Comparison of ENCODE assay signal across 18 cellular contexts in the genomic region with DNA sequence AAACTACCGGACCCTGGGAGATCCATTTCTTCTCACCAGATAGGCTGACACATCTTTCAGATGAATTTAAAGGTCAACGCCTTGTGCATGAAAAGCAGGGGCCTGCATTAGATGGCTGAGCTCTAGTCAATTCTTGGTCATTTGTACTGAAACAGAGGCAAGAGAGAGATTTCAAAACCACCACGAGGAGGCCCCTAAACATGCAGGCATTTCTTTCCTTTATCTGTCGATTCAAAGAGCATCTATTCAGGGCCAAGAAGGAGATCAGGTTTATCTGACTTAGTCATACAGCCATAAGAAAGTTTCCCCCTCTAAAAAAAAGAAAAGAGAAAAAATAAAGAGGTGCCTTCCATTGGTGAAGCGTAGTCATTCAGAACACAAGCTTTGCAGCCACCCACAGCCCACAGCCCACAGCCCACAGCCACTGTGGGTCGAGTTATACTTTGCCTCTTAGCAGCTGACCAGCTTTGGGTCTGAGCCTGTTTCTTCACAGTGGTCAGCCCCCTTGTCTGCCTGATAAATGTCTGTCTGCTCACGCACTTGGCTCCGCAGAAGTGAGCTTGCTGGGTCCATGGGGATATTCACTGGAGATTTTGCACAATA.
"Had no signal": no experiment of that assay in that cellular context is flagged by ENCODE, and none has a peak within 500 bp of the region (broad histone marks: within the 10 kb centered on the region; RNA-seq: fewer than 3 reads in every experiment).

No MANE protein-coding gene starts in this region.

- H3K27ac ChIP-seq: heart left ventricle, psoas muscle, sigmoid colon had no signal

- DNase-seq: activated CD4-positive, alpha-beta T cell treated with anti-CD3 and anti-CD28 coated beads, Interleukin-2, amount 10 ng/mL, durations not matched to agents 24 days and 14 days; activated CD8-positive, alpha-beta memory T cell treated with anti-CD3 and anti-CD28 coated beads, Interleukin-2, amount 50 U/mL, for 48 hours; activated naive CD8-positive, alpha-beta T cell treated with anti-CD3 and anti-CD28 coated beads for 36 hours; amygdala; cerebellar nuclear complex; effector memory CD8-positive, alpha-beta T cell; heart left ventricle; islet precursor cell; naive thymus-derived CD4-positive, alpha-beta T cell; psoas muscle; sigmoid colon; stimulated activated CD4-positive, alpha-beta T cell treated with anti-CD3 and anti-CD28 coated beads, Interleukin-12 subunit alpha, Interleukin-12 subunit beta, amount 100 ng/mL, for 4 hours; stimulated activated CD4-positive, alpha-beta T cell treated with anti-CD3 and anti-CD28 coated beads, Interleukin-2, amount 100 ng/mL, for 24 hours had no signal

- H3K36me3 ChIP-seq: heart left ventricle, sigmoid colon had no signal

- H3K4me1 ChIP-seq: psoas muscle, sigmoid colon had no signal

- ATAC-seq: effector memory CD8-positive, alpha-beta T cell; left lobe of liver; naive thymus-derived CD4-positive, alpha-beta T cell; psoas muscle had no signal

- FAIRE-seq: frontal cortex, TTC549 had no signal

- H3K27me3 Mint-ChIP-seq: activated CD4-positive, alpha-beta T cell treated with anti-CD3 and anti-CD28 coated beads, Interleukin-2, amount 10 ng/mL, durations not matched to agents 24 days and 14 days; activated naive CD8-positive, alpha-beta T cell treated with anti-CD3 and anti-CD28 coated beads for 36 hours; dendritic cell treated with granulocyte-macrophage colony-stimulating factor and Interleukin-4, amounts not matched to agents 40 ng/mL and 50 ng/mL, for 4 days had no signal

- H3K4me3 Mint-ChIP-seq: activated CD4-positive, alpha-beta T cell treated with anti-CD3 and anti-CD28 coated beads, Interleukin-2, amount 10 ng/mL, durations not matched to agents 24 days and 14 days; activated naive CD8-positive, alpha-beta T cell treated with anti-CD3 and anti-CD28 coated beads for 36 hours; dendritic cell treated with granulocyte-macrophage colony-stimulating factor and Interleukin-4, amounts not matched to agents 40 ng/mL and 50 ng/mL, for 4 days; effector memory CD8-positive, alpha-beta T cell; naive thymus-derived CD4-positive, alpha-beta T cell; WTC11 had no signal

- H3K36me3 Mint-ChIP-seq: activated naive CD8-positive, alpha-beta T cell treated with anti-CD3 and anti-CD28 coated beads for 36 hours; naive thymus-derived CD4-positive, alpha-beta T cell had no signal

- H3K9me3 Mint-ChIP-seq: activated CD4-positive, alpha-beta T cell treated with anti-CD3 and anti-CD28 coated beads, Interleukin-2, amount 10 ng/mL, durations not matched to agents 24 days and 14 days; activated naive CD8-positive, alpha-beta T cell treated with anti-CD3 and anti-CD28 coated beads for 36 hours; dendritic cell treated with granulocyte-macrophage colony-stimulating factor and Interleukin-4, amounts not matched to agents 40 ng/mL and 50 ng/mL, for 4 days; effector memory CD8-positive, alpha-beta T cell had no signal

- H3K4me1 Mint-ChIP-seq: activated CD4-positive, alpha-beta T cell treated with anti-CD3 and anti-CD28 coated beads, Interleukin-2, amount 10 ng/mL, durations not matched to agents 24 days and 14 days; activated naive CD8-positive, alpha-beta T cell treated with anti-CD3 and anti-CD28 coated beads for 36 hours had no signal

- H3K9me3 ChIP-seq: heart left ventricle, psoas muscle, sigmoid colon had no signal

- H3K27me3 ChIP-seq: heart left ventricle, sigmoid colon had no signal

- H3K4me3 ChIP-seq: heart left ventricle, psoas muscle, sigmoid colon had no signal

- H3K27ac Mint-ChIP-seq: activated CD4-positive, alpha-beta T cell treated with anti-CD3 and anti-CD28 coated beads, Interleukin-2, amount 10 ng/mL, durations not matched to agents 24 days and 14 days; activated naive CD8-positive, alpha-beta T cell treated with anti-CD3 and anti-CD28 coated beads for 36 hours; dendritic cell treated with granulocyte-macrophage colony-stimulating factor and Interleukin-4, amounts not matched to agents 40 ng/mL and 50 ng/mL, for 4 days; effector memory CD8-positive, alpha-beta T cell; naive thymus-derived CD4-positive, alpha-beta T cell had no signal
